ENCODE assay signal across 1 cellular context in genomic region chr7:33986951-33987948, GRCh38.
TF ChIP-seq lines count a peak whose summit lies in the region.

No MANE protein-coding gene starts in this region.

TF ChIP-seq in GM23338, 12 proteins besides CTCF, POLR2A, EP300 and RAD21 (continued from another document):
- TF ChIP-seq REST (IDR thresholded peaks at IDR 0.05; ENCODE audit: unreplicated experiment) (no peak), JUNB (IDR thresholded peaks at IDR 0.05; ENCODE audit: unreplicated experiment) (no peak), NANOG (IDR thresholded peaks at IDR 0.05; ENCODE audit: borderline replicate concordance) (no peak), ETS1 (IDR thresholded peaks at IDR 0.05) (no peak)
